9 cellular contexts compared by ENCODE assay signal in the genomic region with DNA sequence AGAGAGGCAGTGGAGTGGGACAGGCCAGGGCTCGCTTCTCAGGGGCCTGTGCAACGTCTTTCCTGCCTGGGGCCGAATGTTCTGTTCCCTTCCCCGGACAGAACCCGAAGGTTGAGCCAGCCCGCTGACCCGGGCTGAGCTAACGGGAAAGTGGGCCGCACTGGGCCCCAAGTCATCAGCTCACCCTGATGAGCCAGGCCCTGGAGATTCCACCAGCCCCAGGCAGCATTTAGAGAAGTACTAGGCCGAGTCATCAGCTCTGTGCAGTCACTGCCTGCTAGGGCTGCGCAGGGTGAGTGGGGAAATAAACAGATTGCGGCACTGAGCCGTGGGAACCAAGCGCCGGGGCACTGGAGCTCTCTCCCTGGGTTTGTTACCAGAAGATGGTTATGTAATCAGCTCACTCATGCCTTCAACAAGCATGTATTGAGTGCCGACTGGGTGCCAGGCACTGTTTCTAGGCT. TPM values are rescaled to one million over a fixed set of nuclear protein-coding genes. Genes with fewer than 3 reads are reported as not detected.
A peak's percentile ranks its signal among the peaks of the same experiment; 100 is the strongest.
DNase-seq lines count a peak whose midpoint lies in the region; ATAC-seq, FAIRE-seq and TF ChIP-seq lines count a peak whose summit lies in the region.
"Had no signal": no experiment of that assay in that cellular context is flagged by ENCODE, and none has a peak within 500 bp of the region (broad histone marks: within the 10 kb centered on the region; RNA-seq: fewer than 3 reads in every experiment).

No MANE protein-coding gene starts in this region.

- CTCF ChIA-PET in IMR-90 (lab: Yijun Ruan, JAX) (interaction anchor here (0.5 to 3.5 kb wide), 4 partner anchors 17 to 133 kb away, joined by 3 to 18 read pairs (median 3); a partner anchor contains a TSS), K562 (lab: Yijun Ruan, JAX; ENCODE audit: low intra/inter-chr PET ratio) (no interaction called here)

- peaks cover 6% of the 10 kb centered on the region; the same call in 1 of the 3 replicates for H3K79me2 ChIP-seq in K562 (ENCODE audit: control insufficient read depth, insufficient read depth, low read length)

- peak overlapping the region; percentile 94 for H3K4ac ChIP-seq in IMR-90 (ENCODE audit: low read depth, low read length)

- TF ChIP-seq CTCF in IMR-90 (conservative IDR thresholded peaks at IDR 0.05; ENCODE audit: low read depth, low read length), result no peak
- no peak for TF ChIP-seq CTCF in K562 (IDR thresholded peaks at IDR 0.05 in 2 of 3, conservative IDR thresholded peaks at IDR 0.05 in 1 of 3; ENCODE audit: insufficient read depth in 2 of 3, low read depth in 1 of 3, low read length in 3 of 3)
- no peak for TF ChIP-seq CTCF in suprapubic skin (IDR thresholded peaks at IDR 0.05)

- H3K27ac ChIP-seq in IMR-90 (ENCODE audit: insufficient read depth, low read length), result peak overlapping the region; percentile 80
- H3K27ac ChIP-seq in K562 (ENCODE audit: extremely low read depth, low read depth, low read length), result peak overlapping the region; percentile 47; the same call in 2 of the 3 replicates
- peak overlapping the region; percentile 81 for H3K27ac ChIP-seq in suprapubic skin

- H3K23ac ChIP-seq in IMR-90 (ENCODE audit: low read depth, low read length), result peak overlapping the region; percentile 82; the same call in 1 of the 2 replicates

- no peak for TF ChIP-seq EP300 in K562 (IDR thresholded peaks at IDR 0.05; ENCODE audit: low read length)
- TF ChIP-seq EP300 in suprapubic skin (IDR thresholded peaks at IDR 0.05), result no peak

- in situ Hi-C loops in IMR-90 (cut with MboI; ENCODE audit: low sequenced_read_pairs) (no loop called here), K562 (cut with MboI) (no loop called here)

- H4K20me1 ChIP-seq in IMR-90 (ENCODE audit: insufficient read depth, low read length), result no peaks in the 10 kb centered on the region
- H4K20me1 ChIP-seq in K562 (replicated peaks; ENCODE audit: control insufficient read depth, insufficient read depth, low read length), result no peaks in the 10 kb centered on the region

- peaks cover 43% of the 10 kb centered on the region for H3K4me1 ChIP-seq in IMR-90 (ENCODE audit: control insufficient read depth, insufficient read depth, low read length)
- peaks cover 41 to 46% of the 10 kb centered on the region in 2 experiments; a peak in 4 of 5 replicates for H3K4me1 ChIP-seq in K562 (replicated peaks in 1 of 2; ENCODE audit: control insufficient read depth in 2 of 2, insufficient read depth in 2 of 2, low read length in 2 of 2)
- H3K4me1 ChIP-seq in suprapubic skin, result peaks cover 30% of the 10 kb centered on the region

- H3K56ac ChIP-seq in IMR-90 (ENCODE audit: extremely low read depth, insufficient read depth, low read length), result peak overlapping the region; percentile 58; the same call in 1 of the 2 replicates

- no peaks in the 10 kb centered on the region for H3K9me3 ChIP-seq in IMR-90 (ENCODE audit: control insufficient read depth, insufficient read depth, low read length)
- H3K9me3 ChIP-seq in K562 (replicated peaks; ENCODE audit: control insufficient read depth, insufficient read depth, low read depth, low read length), result no peaks in the 10 kb centered on the region
- H3K9me3 ChIP-seq in suprapubic skin, result no peaks in the 10 kb centered on the region

- peak overlapping the region; percentile 79 for H2AK9ac ChIP-seq in IMR-90 (replicated peaks; ENCODE audit: low read depth, low read length, poor library complexity)

- H4K8ac ChIP-seq in IMR-90 (ENCODE audit: low read depth in 2 of 2, low read length in 2 of 2), result peak overlapping the region; percentile 71 to 84

- POLR2A ChIA-PET in IMR-90 (lab: Charles Lee; ENCODE audit: unreplicated experiment), result interaction anchor here (0.9 to 1.2 kb wide), 2 partner anchors 29 to 30 kb away, joined by 3 to 4 read pairs; a partner anchor contains a TSS
- POLR2A ChIA-PET in K562 (lab: Yijun Ruan, JAX), result interaction anchor here (0.5 to 1.9 kb wide), 7 partner anchors 9 to 64 kb away, joined by 3 to 10 read pairs (median 4); a partner anchor contains a TSS

- TF ChIP-seq POLR2A in IMR-90 (IDR thresholded peaks at IDR 0.05; ENCODE audit: low read depth, low read length), result no peak; the same call in 1 of the 2 replicates
- no peak for TF ChIP-seq POLR2A in K562 (conservative IDR thresholded peaks at IDR 0.05)
- TF ChIP-seq POLR2A in suprapubic skin (IDR thresholded peaks at IDR 0.05), result no peak

- intact Hi-C loops in IMR-90 (cut with micrococcal nuclease) (loop anchor here (1.0 kb wide), 1 partner anchor 102 kb away; no protein-coding TSS in a partner anchor), K562 (cut with micrococcal nuclease) (no loop called here)

- H3K9ac ChIP-seq in IMR-90 (ENCODE audit: low read depth, low read length) (peak overlapping the region; percentile 40; the same call in 1 of the 2 replicates), K562 (ENCODE audit: insufficient read depth in 1 of 2, low read depth in 2 of 2, low read length in 2 of 2) (peak overlapping the region; percentile 28 to 72; a peak in 3 of 4 replicates)

- BruUV-seq in IMR-90 (replicated peaks; lab: Mats Ljungman, UMichigan) (no TSS peak), K562 (replicated peaks; lab: Mats Ljungman, UMichigan) (no TSS peak)

- H3K27me3 ChIP-seq in IMR-90 (ENCODE audit: control insufficient read depth, insufficient read depth, low read length) (no peaks in the 10 kb centered on the region), K562 (ENCODE audit: control insufficient read depth in 2 of 2, insufficient read depth in 2 of 2, low read length in 2 of 2) (no peaks in the 10 kb centered on the region), suprapubic skin (no peaks in the 10 kb centered on the region)

- H3K79me1 ChIP-seq in IMR-90 (ENCODE audit: low read depth in 1 of 2, low read length in 2 of 2), result peaks cover 24 to 54% of the 10 kb centered on the region in 2 experiments

- peak overlapping the region; percentile 91; the same call in 2 of the 3 replicates for H2BK15ac ChIP-seq in IMR-90 (ENCODE audit: low read depth, low read length)

- H2BK120ac ChIP-seq in IMR-90 (ENCODE audit: low read depth, low read length), result peak overlapping the region; percentile 97

- H3K18ac ChIP-seq in IMR-90 (ENCODE audit: low read depth, low read length), result peak overlapping the region; percentile 75

- H4K91ac ChIP-seq in IMR-90 (ENCODE audit: insufficient read depth, low read depth, low read length), result peak overlapping the region; percentile 93

- 52% methylated on average over 7 of the region's 16 CpGs; no CpG with 5 or more reads in 1 of the 2 experiments for WGBS in IMR-90 (ENCODE audit: extremely low coverage in 2 of 2, insufficient read length in 1 of 2), 2 experiments
- 69% methylated on average over 14 of the region's 16 CpGs for WGBS in K562 (ENCODE audit: insufficient coverage, low coverage, missing lambda C conversion rate)
- WGBS in suprapubic skin, result 72% methylated on average over 16 of the region's 16 CpGs

- H2BK20ac ChIP-seq in IMR-90 (ENCODE audit: low read depth, low read length), result peak overlapping the region; percentile 92

- H2AFZ ChIP-seq in IMR-90 (replicated peaks; ENCODE audit: low read length, poor library complexity), result peak overlapping the region; percentile 75
- H2AFZ ChIP-seq in K562 (ENCODE audit: low read depth, low read length), result peak overlapping the region; percentile 81

- H3K4me3 ChIP-seq in IMR-90 (ENCODE audit: insufficient read depth, low read depth, low read length), result no peak overlapping the region
- no peak overlapping the region for H3K4me3 ChIP-seq in K562
- no peak overlapping the region for H3K4me3 ChIP-seq in suprapubic skin

- H3K9me1 ChIP-seq in IMR-90 (ENCODE audit: insufficient read depth, low read length) (peaks cover 44% of the 10 kb centered on the region), K562 (ENCODE audit: control insufficient read depth, insufficient read depth, low read length) (no peaks in the 10 kb centered on the region)

- peak overlapping the region; percentile 34 for H4K5ac ChIP-seq in IMR-90 (ENCODE audit: low read depth, low read length)

- no peaks in the 10 kb centered on the region for H3K36me3 ChIP-seq in IMR-90 (ENCODE audit: control insufficient read depth, insufficient read depth, low read length)
- H3K36me3 ChIP-seq in K562 (ENCODE audit: control insufficient read depth, insufficient read depth, low read length), result no peaks in the 10 kb centered on the region
- no peaks in the 10 kb centered on the region for H3K36me3 ChIP-seq in suprapubic skin

- peak overlapping the region; percentile 94 for H3K14ac ChIP-seq in IMR-90 (replicated peaks; ENCODE audit: low read depth, low read length)

- ATAC-seq in IMR-90 (ENCODE audit: low read depth) (peak; percentile 68), K562 (peak; percentile 19; the same call in 2 of the 3 replicates)

- H2AK5ac ChIP-seq in IMR-90 (ENCODE audit: low read depth, low read length), result peak overlapping the region; percentile 98

- FAIRE-seq in K562 (lab: Jason Lieb, UNC), result no peak

- peak overlapping the region; percentile 97 for H2BK5ac ChIP-seq in IMR-90 (ENCODE audit: low read depth, low read length, poor library complexity, severe bottlenecking)

- H3K4me2 ChIP-seq in IMR-90 (ENCODE audit: low read depth, low read length) (peak overlapping the region; percentile 18), K562 (ENCODE audit: insufficient read depth, low read length) (no peak overlapping the region; the same call in 1 of the 2 replicates)

- DNase-seq in IMR-90, result peak; percentile 98
- DNase-seq in K562 (ENCODE audit: extremely low read depth in 1 of 4, low spot score in 3 of 4), result no peak
- DNase-seq in kidney glomerular epithelial cell (lab: John Stamatoyannopoulos, UW), result peak; percentile 59
- peak in 1 of 2 donors; percentile 83 for DNase-seq in suprapubic skin (ENCODE audit: low spot score in 2 of 2)
- no peak for DNase-seq in activated naive CD4-positive, alpha-beta T cell treated with anti-CD3 and anti-CD28 coated beads, Interleukin-2, amount 50 U/mL, for 16 hours
- DNase-seq in NCI-H1930 (lab: John Stamatoyannopoulos, UW), result no peak
- DNase-seq in activated naive CD4-positive, alpha-beta T cell treated with Interleukin-2 at 50 U/mL for 16 hours, result no peak
- no peak for DNase-seq in NCI-H1105 (lab: John Stamatoyannopoulos, UW)
- DNase-seq: activated CD4-positive, CD25-positive, alpha-beta regulatory T cell had no signal

- dilution Hi-C loops in IMR-90 (cut with HindIII; ENCODE audit: low sequenced_read_pairs, unreplicated experiment), result no loop called here

- TF ChIP-seq RAD21 in IMR-90 (IDR thresholded peaks at IDR 0.05; ENCODE audit: low read length), result peak; percentile 43; the same call in 1 of the 2 replicates
- no peak for TF ChIP-seq RAD21 in K562 (CRISPR knock-in tag; conservative IDR thresholded peaks at IDR 0.05 in 1 of 2, IDR thresholded peaks at IDR 0.05 in 1 of 2)

RNA-seq across cellular contexts. Expression of a gene that starts 29.1 kb away (rescaled TPM):
- total RNA-seq in IMR-90 (2012; rRNA removed) (304 and 320 TPM in 2 replicates), K562 (2014; rRNA removed) (12.8 and 18.9 TPM in 2 replicates), K562 (2014; rRNA removed; fragmentation: Illumina TruSeq; extraction: Trizol) (5.0 and 7.3 TPM in 2 replicates), K562 (2015; rRNA removed; fragmentation: Illumina TruSeq; extraction: Trizol) (4.4 and 4.8 TPM in 2 replicates), K562 (2021) (14.2 and 17.1 TPM in 2 replicates), suprapubic skin (1,000 to 10,000 TPM; 1,246 to 2,948 (median 1,762) TPM)
- polyA plus RNA-seq in IMR-90 (2012; rRNA removed) (467 and 674 TPM in 2 replicates), K562 (2011; rRNA removed) (12.6 and 13.3 TPM in 2 replicates), K562 (2014; fragmentation: Illumina TruSeq; extraction: Trizol) (8.0 and 8.5 TPM in 2 replicates), K562 (2014; fragmentation: Nextera tagmentation; extraction: Ambion mirVana) (1 to 10 TPM; 2.1 to 3.0 TPM), K562 (2014; rRNA removed) (10.1 and 14.1 TPM in 2 replicates)
- 405 and 1,457 TPM in 2 replicates for polyA plus RNA-seq in IMR-90 (2012; cell fraction: cytosol; rRNA removed)
- 1,904 and 1,990 TPM in 2 replicates for polyA plus RNA-seq in IMR-90 (2012; cell fraction: nucleus; rRNA removed; ENCODE audit: low replicate concordance)
- total RNA-seq in K562 (2011; cell fraction: chromatin; rRNA removed; ENCODE audit: low replicate concordance), result 11.5 and 24.3 TPM in 2 replicates
- 32.5 and 33.0 TPM in 2 replicates for total RNA-seq in K562 (2011; cell fraction: nucleolus; rRNA removed)
- total RNA-seq in K562 (2011; cell fraction: nucleoplasm; rRNA removed), result 17.9 and 22.4 TPM in 2 replicates
- 16.2 and 25.8 TPM in 2 replicates for polyA plus RNA-seq in K562 (2011; cell fraction: cytosol; rRNA removed)
- 26.5 and 30.4 TPM in 2 replicates for polyA plus RNA-seq in K562 (2011; cell fraction: nucleus; rRNA removed)
- polyA plus RNA-seq in K562 (2012), result 8.3 and 11.4 TPM in 2 replicates
- 13.6 and 20.8 TPM in 2 replicates for polyA minus RNA-seq in K562 (2011; rRNA and poly(A)+ RNA removed)
- polyA minus RNA-seq in K562 (2011; cell fraction: cytosol; rRNA and poly(A)+ RNA removed), result 13.5 and 14.0 TPM in 2 replicates
- 23.3 and 31.2 TPM in 2 replicates for polyA minus RNA-seq in K562 (2011; cell fraction: nucleus; rRNA and poly(A)+ RNA removed)

RNA-seq across cellular contexts. Expression of a gene that starts 33.9 kb away (rescaled TPM):
- 124 and 134 TPM in 2 replicates for total RNA-seq in IMR-90 (2012; rRNA removed)
- 185 and 192 TPM in 2 replicates for polyA plus RNA-seq in IMR-90 (2012; rRNA removed)
- 59.2 and 179 TPM in 2 replicates for polyA plus RNA-seq in IMR-90 (2012; cell fraction: cytosol; rRNA removed)
- polyA plus RNA-seq in IMR-90 (2012; cell fraction: nucleus; rRNA removed; ENCODE audit: low replicate concordance), result 128 and 132 TPM in 2 replicates
- 94.3 and 160 TPM in 2 replicates for total RNA-seq in K562 (2011; cell fraction: chromatin; rRNA removed; ENCODE audit: low replicate concordance)
- total RNA-seq in K562 (2011; cell fraction: nucleolus; rRNA removed), result 81.7 and 85.4 TPM in 2 replicates
- total RNA-seq in K562 (2011; cell fraction: nucleoplasm; rRNA removed), result 98.5 and 147 TPM in 2 replicates
- 20.9 and 38.1 TPM in 2 replicates for total RNA-seq in K562 (2014; rRNA removed)
- 33.5 and 38.8 TPM in 2 replicates for total RNA-seq in K562 (2014; rRNA removed; fragmentation: Illumina TruSeq; extraction: Trizol)
- 41.9 and 42.5 TPM in 2 replicates for total RNA-seq in K562 (2015; rRNA removed; fragmentation: Illumina TruSeq; extraction: Trizol)
- total RNA-seq in K562 (2021), result 48.0 and 51.3 TPM in 2 replicates
- polyA plus RNA-seq in K562 (2011; rRNA removed), result 36.4 and 39.2 TPM in 2 replicates
- polyA plus RNA-seq in K562 (2011; cell fraction: cytosol; rRNA removed), result 59.9 and 75.2 TPM in 2 replicates
- polyA plus RNA-seq in K562 (2011; cell fraction: nucleus; rRNA removed), result 37.4 and 51.3 TPM in 2 replicates
- polyA plus RNA-seq in K562 (2012), result 49.8 and 50.4 TPM in 2 replicates
- polyA plus RNA-seq in K562 (2014; fragmentation: Illumina TruSeq; extraction: Trizol), result 58.0 and 68.4 TPM in 2 replicates
- 10 to 100 TPM in 1 of 2 experiments, 1 to 10 TPM in 1; 5.5 to 11.7 TPM for polyA plus RNA-seq in K562 (2014; fragmentation: Nextera tagmentation; extraction: Ambion mirVana)
- 32.9 and 45.5 TPM in 2 replicates for polyA plus RNA-seq in K562 (2014; rRNA removed)
- polyA minus RNA-seq in K562 (2011; rRNA and poly(A)+ RNA removed), result 42.0 and 52.9 TPM in 2 replicates
- polyA minus RNA-seq in K562 (2011; cell fraction: cytosol; rRNA and poly(A)+ RNA removed), result 26.8 and 27.7 TPM in 2 replicates
- polyA minus RNA-seq in K562 (2011; cell fraction: nucleus; rRNA and poly(A)+ RNA removed), result 19.5 and 22.5 TPM in 2 replicates
- 100 to 1,000 TPM in 1 of 4 donors, 10 to 100 TPM in 3; 81.2 to 106 (median 91.8) TPM for total RNA-seq in suprapubic skin

Comparison
In these comparisons a context has a peak if more than half of its experiments do, and no peak if none do; other contexts are left out.
1. DNase-seq: peak in IMR-90 (single experiment) and kidney glomerular epithelial cell (single experiment); none in K562 (0 of 4), activated naive CD4-positive, alpha-beta T cell treated with anti-CD3 and anti-CD28 coated beads, Interleukin-2, amount 50 U/mL, for 16 hours (single experiment), NCI-H1930 (0 of 2), activated naive CD4-positive, alpha-beta T cell treated with Interleukin-2 at 50 U/mL for 16 hours (single experiment) and NCI-H1105 (single experiment).
2. Peak in every context shown above with its lines, with median percentiles within 50 percentile points of each other: H3K27ac ChIP-seq.